ENCODE assay signal across 15 cellular contexts in the genomic region with DNA sequence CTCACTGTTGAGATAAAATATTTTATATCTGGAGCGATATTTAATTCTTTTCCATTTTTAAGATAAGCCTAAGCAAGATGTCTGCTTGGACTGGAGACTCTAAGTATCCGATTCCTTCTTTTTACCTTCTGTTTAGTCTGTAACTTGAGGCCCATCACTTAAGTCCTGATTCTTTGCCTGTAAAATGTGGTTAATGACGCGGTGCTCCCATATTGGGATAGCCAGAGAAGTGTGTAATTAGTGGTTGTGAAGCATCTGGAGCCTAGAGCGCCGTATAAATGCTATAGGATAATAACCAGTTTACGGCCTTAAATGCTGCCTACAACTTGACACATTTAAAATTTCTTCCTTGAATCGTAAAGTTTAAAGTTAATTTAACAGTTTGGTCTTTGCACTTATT.
A peak's percentile ranks its signal among the peaks of the same experiment; 100 is the strongest.
DNase-seq lines count a peak whose midpoint lies in the region; ATAC-seq and TF ChIP-seq lines count a peak whose summit lies in the region.
"Had no signal": no experiment of that assay in that cellular context is flagged by ENCODE, and none has a peak within 500 bp of the region (broad histone marks: within the 10 kb centered on the region; RNA-seq: fewer than 3 reads in every experiment).

No MANE protein-coding gene starts in this region.

- H3K4me3 ChIP-seq in Karpas-422 (ENCODE audit: low read length) (no peak overlapping the region), smooth muscle cell (no peak overlapping the region), PC-9 (no peak overlapping the region)
- H3K4me3 ChIP-seq: BLaER1, right atrium auricular region, SJCRH30 had no signal

- CTCF ChIA-PET in PC-9 (lab: Charles Lee): no interaction called here

- H2AFZ ChIP-seq in Karpas-422 (ENCODE audit: low read length) (no peak overlapping the region), smooth muscle cell (ENCODE audit: low read depth) (peak overlapping the region; percentile 20), PC-9 (no peak overlapping the region)

- no peak overlapping the region for H3K27ac Mint-ChIP-seq in stimulated activated effector memory CD8-positive, alpha-beta T cell treated with anti-CD3 and anti-CD28 coated beads, Interleukin-12 subunit alpha, Interleukin-12 subunit beta, amount 100 ng/mL, for 72 hours

- no TSS peak for BruUV-seq in PC-9 (replicated peaks; lab: Mats Ljungman, UMichigan)

- H3K9me3 Mint-ChIP-seq in stimulated activated effector memory CD8-positive, alpha-beta T cell treated with anti-CD3 and anti-CD28 coated beads, Interleukin-12 subunit alpha, Interleukin-12 subunit beta, amount 100 ng/mL, for 72 hours: peaks cover 2% of the 10 kb centered on the region

- H3K9me3 ChIP-seq in Karpas-422 (ENCODE audit: low read length): no peaks in the 10 kb centered on the region
- H3K9me3 ChIP-seq in smooth muscle cell (replicated peaks; ENCODE audit: low read depth): no peaks in the 10 kb centered on the region
- H3K9me3 ChIP-seq in PC-9 (ENCODE audit: insufficient read depth, low read depth): no peaks in the 10 kb centered on the region
- H3K9me3 ChIP-seq: right atrium auricular region, SJCRH30 had no signal

- no peak overlapping the region for H3K4me3 Mint-ChIP-seq in stimulated activated effector memory CD8-positive, alpha-beta T cell treated with anti-CD3 and anti-CD28 coated beads, Interleukin-12 subunit alpha, Interleukin-12 subunit beta, amount 100 ng/mL, for 72 hours

- peak overlapping the region; percentile 45 for H3K4me2 ChIP-seq in Karpas-422 (ENCODE audit: low read depth, low read length, poor library complexity, severe bottlenecking)
- peak overlapping the region; percentile 47 for H3K4me2 ChIP-seq in smooth muscle cell
- H3K4me2 ChIP-seq in PC-9: no peak overlapping the region

- 32% methylated on average over 8 of the region's 8 CpGs for WGBS in smooth muscle cell (ENCODE audit: low lambda C conversion rate)

- H3K27ac ChIP-seq in Karpas-422 (ENCODE audit: low read length) (peak overlapping the region; percentile 66), smooth muscle cell (ENCODE audit: low read depth) (peak overlapping the region; percentile 74), PC-9 (no peak overlapping the region)
- H3K27ac ChIP-seq: BLaER1, epithelial cell of prostate, right atrium auricular region, SJCRH30 had no signal

- H3K36me3 Mint-ChIP-seq in stimulated activated effector memory CD8-positive, alpha-beta T cell treated with anti-CD3 and anti-CD28 coated beads, Interleukin-12 subunit alpha, Interleukin-12 subunit beta, amount 100 ng/mL, for 72 hours: no peaks in the 10 kb centered on the region

- H4K20me1 ChIP-seq in Karpas-422 (ENCODE audit: insufficient read depth, low read depth, low read length): no peaks in the 10 kb centered on the region
- H4K20me1 ChIP-seq in smooth muscle cell (ENCODE audit: low read depth): no peaks in the 10 kb centered on the region
- H4K20me1 ChIP-seq in PC-9 (ENCODE audit: insufficient read depth): no peaks in the 10 kb centered on the region
- H4K20me1 ChIP-seq: BLaER1 had no signal

- H3K27me3 ChIP-seq in Karpas-422 (ENCODE audit: low read length) (no peaks in the 10 kb centered on the region), smooth muscle cell (ENCODE audit: low read depth) (no peaks in the 10 kb centered on the region), PC-9 (ENCODE audit: insufficient read depth, low read depth) (peaks cover 40% of the 10 kb centered on the region)
- H3K27me3 ChIP-seq: BLaER1, right atrium auricular region, SJCRH30 had no signal

- no peaks in the 10 kb centered on the region for H3K4me1 Mint-ChIP-seq in stimulated activated effector memory CD8-positive, alpha-beta T cell treated with anti-CD3 and anti-CD28 coated beads, Interleukin-12 subunit alpha, Interleukin-12 subunit beta, amount 100 ng/mL, for 72 hours

- H3F3A ChIP-seq in smooth muscle cell (ENCODE audit: low read depth) (peaks cover 7% of the 10 kb centered on the region), PC-9 (ENCODE audit: insufficient read depth, low read depth) (no peaks in the 10 kb centered on the region)

- H3K9ac ChIP-seq in Karpas-422 (ENCODE audit: low read length) (peak overlapping the region; percentile 29), smooth muscle cell (ENCODE audit: low read depth) (no peak overlapping the region)
- H3K9ac ChIP-seq: BLaER1 had no signal

- H3K79me2 ChIP-seq in Karpas-422 (ENCODE audit: low read length): no peaks in the 10 kb centered on the region
- H3K79me2 ChIP-seq in smooth muscle cell (ENCODE audit: low read depth): no peaks in the 10 kb centered on the region
- no peaks in the 10 kb centered on the region for H3K79me2 ChIP-seq in PC-9 (ENCODE audit: low read depth)

- peaks cover 46% of the 10 kb centered on the region for H3K4me1 ChIP-seq in Karpas-422 (ENCODE audit: low read length)
- peaks cover 15% of the 10 kb centered on the region for H3K4me1 ChIP-seq in smooth muscle cell (ENCODE audit: low read depth)
- H3K4me1 ChIP-seq in PC-9 (replicated peaks; ENCODE audit: insufficient read depth): no peaks in the 10 kb centered on the region
- H3K4me1 ChIP-seq: right atrium auricular region had no signal

- no peak for ATAC-seq in stimulated activated effector memory CD8-positive, alpha-beta T cell treated with anti-CD3 and anti-CD28 coated beads, Interleukin-12 subunit alpha, Interleukin-12 subunit beta, amount 100 ng/mL, for 72 hours
- no peak for ATAC-seq in GM21528 (IDR thresholded peaks at IDR 0.05; ENCODE audit: low FRiP score, unreplicated experiment)

- no peak for DNase-seq in Karpas-422
- peak; percentile 68 to 94 for DNase-seq in NCI-H2081 (lab: John Stamatoyannopoulos, UW)
- DNase-seq in NCI-H748 (lab: John Stamatoyannopoulos, UW; ENCODE audit: unreplicated experiment): peak; percentile 89
- DNase-seq in smooth muscle cell (lab: John Stamatoyannopoulos, UW; ENCODE audit: unreplicated experiment): no peak
- no peak for DNase-seq in PC-9
- no peak for DNase-seq in stimulated activated effector memory CD8-positive, alpha-beta T cell treated with anti-CD3 and anti-CD28 coated beads, Interleukin-12 subunit alpha, Interleukin-12 subunit beta, amount 100 ng/mL, for 72 hours (ENCODE audit: low spot score in 2 of 2)
- DNase-seq: activated CD4-positive, alpha-beta T cell treated with anti-CD3 and anti-CD28 coated beads for 4 hours; activated CD8-positive, alpha-beta memory T cell treated with anti-CD3 and anti-CD28 coated beads, Interleukin-2, amount 50 U/mL, for 4 hours; activated naive CD4-positive, alpha-beta T cell treated with Interleukin-2 at 50 U/mL for 16 hours; mesendoderm had no signal

- H3K36me3 ChIP-seq in Karpas-422 (ENCODE audit: insufficient read depth, low read length) (no peaks in the 10 kb centered on the region), smooth muscle cell (ENCODE audit: low read depth) (no peaks in the 10 kb centered on the region), PC-9 (ENCODE audit: low read depth) (no peaks in the 10 kb centered on the region)
- H3K36me3 ChIP-seq: BLaER1, right atrium auricular region, SJCRH30 had no signal

- POLR2A ChIA-PET in PC-9 (lab: Charles Lee; ENCODE audit: unreplicated experiment): no interaction called here

- intact Hi-C loops in PC-9 (cut with micrococcal nuclease; ENCODE audit: unreplicated experiment): no loop called here

- no peaks in the 10 kb centered on the region for H3K9me2 ChIP-seq in Karpas-422 (replicated peaks; ENCODE audit: insufficient read depth, low read length)
- H3K9me2 ChIP-seq in PC-9 (ENCODE audit: insufficient read depth): no peaks in the 10 kb centered on the region

- no peak for TF ChIP-seq CTCF in smooth muscle cell (IDR thresholded peaks at IDR 0.05; ENCODE audit: borderline replicate concordance, insufficient read depth, poor library complexity, severe bottlenecking)
- TF ChIP-seq CTCF in PC-9 (conservative IDR thresholded peaks at IDR 0.05): no peak

Comparison
In these comparisons a context has a peak if more than half of its experiments do, and no peak if none do; other contexts are left out.
1. DNase-seq: peak in NCI-H2081 (2 of 2) and NCI-H748 (single experiment); none in Karpas-422 (single experiment), smooth muscle cell (single experiment), PC-9 (0 of 2) and stimulated activated effector memory CD8-positive, alpha-beta T cell treated with anti-CD3 and anti-CD28 coated beads, Interleukin-12 subunit alpha, Interleukin-12 subunit beta, amount 100 ng/mL, for 72 hours (0 of 2).